ENCODE assay signal across 1 cellular context in genomic region chr3:129533406-129533805, GRCh38.
TF ChIP-seq lines count a peak whose summit lies in the region.

No MANE protein-coding gene starts in this region.

TF ChIP-seq in IMR-90, 13 proteins besides CTCF, POLR2A, EP300 and RAD21:
- TF ChIP-seq RCOR1 (IDR thresholded peaks at IDR 0.05; ENCODE audit: insufficient replicate concordance, low read length) (no peak), ELK1 (IDR thresholded peaks at IDR 0.05; ENCODE audit: borderline replicate concordance, low read depth, low read length) (no peak), MAFK (IDR thresholded peaks at IDR 0.05; ENCODE audit: low read depth, low read length) (no peak), RFX5 (IDR thresholded peaks at IDR 0.05; ENCODE audit: low read depth, low read length) (no peak)
